8 cellular contexts compared by ENCODE assay signal in the genomic region with DNA sequence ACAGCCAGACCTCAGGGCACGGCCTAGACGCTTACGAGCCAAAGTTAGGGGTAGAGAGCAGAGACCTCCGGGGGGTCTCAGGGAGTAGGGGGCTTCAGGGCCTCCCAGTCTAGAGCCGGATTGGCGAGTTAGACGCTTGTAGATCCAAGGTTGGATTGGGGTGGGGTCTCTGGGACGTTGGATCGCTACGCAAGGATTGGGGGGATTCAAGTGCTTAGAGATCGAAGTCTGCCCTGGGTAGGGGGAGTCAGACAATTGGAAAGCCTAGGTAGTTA. TPM values are rescaled to one million over a fixed set of nuclear protein-coding genes. Genes with fewer than 3 reads are reported as not detected.
A peak's percentile ranks its signal among the peaks of the same experiment; 100 is the strongest.
DNase-seq lines count a peak whose midpoint lies in the region; ATAC-seq, FAIRE-seq and TF ChIP-seq lines count a peak whose summit lies in the region.

No MANE protein-coding gene starts in this region.

- H3K9ac ChIP-seq in Karpas-422 (ENCODE audit: low read length), result peak overlapping the region; percentile 91
- peak overlapping the region; percentile 95 for H3K9ac ChIP-seq in GM12878 (ENCODE audit: control insufficient read depth, insufficient read depth, low read length)

- RAD21 ChIA-PET in GM12878 (lab: Charles Lee; ENCODE audit: unreplicated experiment), result interaction anchor here (0.6 to 2.5 kb wide), 17 partner anchors 8 to 439 kb away, joined by 3 to 10 read pairs (median 3); partner anchors contain the start of genes ATP5F1E and VAPB

- H2AFZ ChIP-seq in Karpas-422 (ENCODE audit: low read length), result no peak overlapping the region
- peak overlapping the region; percentile 57 for H2AFZ ChIP-seq in GM12878 (ENCODE audit: control insufficient read depth, low read depth, low read length)

- H3K4me2 ChIP-seq in Karpas-422 (ENCODE audit: low read depth, low read length, poor library complexity, severe bottlenecking) (peak overlapping the region; percentile 78), GM12878 (ENCODE audit: control insufficient read depth, insufficient read depth) (peak overlapping the region; percentile 77)

- no peak for TF ChIP-seq CTCF in GM12878 (IDR thresholded peaks at IDR 0.05 in 2 of 3, conservative IDR thresholded peaks at IDR 0.05 in 1 of 3; ENCODE audit: control insufficient read depth in 2 of 3, extremely low read depth in 1 of 3, insufficient read depth in 1 of 3, low read depth in 3 of 3, low read length in 3 of 3)
- no peak for TF ChIP-seq CTCF in lower lobe of right lung (IDR thresholded peaks at IDR 0.05)
- TF ChIP-seq CTCF in transverse colon (IDR thresholded peaks at IDR 0.05), result no peak

- no peak for ATAC-seq in GM12878
- no peak for ATAC-seq in lower lobe of right lung
- ATAC-seq in GM18517 (IDR thresholded peaks at IDR 0.05; ENCODE audit: unreplicated experiment), result no peak
- ATAC-seq in HG03565 (IDR thresholded peaks at IDR 0.05; ENCODE audit: unreplicated experiment), result no peak

- TF ChIP-seq EP300 in GM12878 (IDR thresholded peaks at IDR 0.05; ENCODE audit: borderline replicate concordance in 1 of 2, control insufficient read depth in 1 of 2, low read depth in 2 of 2, low read length in 2 of 2) (no peak), transverse colon (IDR thresholded peaks at IDR 0.05; ENCODE audit: low read depth) (no peak)

- WGBS in GM12878 (ENCODE audit: insufficient coverage, insufficient replicate concordance, low lambda C conversion rate, missing lambda C conversion rate), result 2% methylated on average over 11 of the region's 11 CpGs
- WGBS in transverse colon (ENCODE audit: low coverage in 1 of 2), 2 donors, result 0% methylated on average over 11 of the region's 11 CpGs; no CpG with 5 or more reads in 1 of the 2 donors

- intact Hi-C loops in GM12878 (cut with micrococcal nuclease; ENCODE audit: unreplicated experiment) (loop anchor here (2.0 to 10.0 kb wide), 6 partner anchors 41 to 383 kb away; partner anchors contain the start of genes ATP5F1E, GNAS, GNAS-AS1 and NELFCD), lower lobe of right lung (cut with DNase I) (no loop called here), transverse colon (cut with DNase I; ENCODE audit: low total_unique reads) (loop anchor here (2.0 to 10.0 kb wide), 3 partner anchors 171 to 417 kb away; no protein-coding TSS in a partner anchor)

- H3K36me3 ChIP-seq in Karpas-422 (ENCODE audit: insufficient read depth, low read length) (peaks cover 6% of the 10 kb centered on the region; the same call in 1 of the 2 replicates), GM12878 (ENCODE audit: control insufficient read depth in 2 of 2, insufficient read depth in 2 of 2, low read length in 1 of 2) (no peaks in the 10 kb centered on the region), lower lobe of right lung (no peaks in the 10 kb centered on the region), transverse colon (no peaks in the 10 kb centered on the region)

- POLR2A ChIA-PET in GM12878 (lab: Charles Lee), result interaction anchor here (0.5 to 2.0 kb wide), 5 partner anchors 13 to 338 kb away, joined by 3 to 9 read pairs (median 4); partner anchors contain the start of gene VAPB

- H3K79me2 ChIP-seq in Karpas-422 (ENCODE audit: low read length), result peaks cover 53% of the 10 kb centered on the region
- peaks cover 57% of the 10 kb centered on the region for H3K79me2 ChIP-seq in GM12878 (ENCODE audit: control insufficient read depth, insufficient read depth, low read length)

- H3K27me3 ChIP-seq in Karpas-422 (ENCODE audit: low read length) (no peaks in the 10 kb centered on the region), GM12878 (replicated peaks in 1 of 2; ENCODE audit: control insufficient read depth in 2 of 2, insufficient read depth in 2 of 2, low read length in 1 of 2) (no peaks in the 10 kb centered on the region), lower lobe of right lung (ENCODE audit: low read depth) (no peaks in the 10 kb centered on the region), transverse colon (no peaks in the 10 kb centered on the region)

- H4K20me1 ChIP-seq in Karpas-422 (ENCODE audit: insufficient read depth, low read depth, low read length) (no peaks in the 10 kb centered on the region), GM12878 (ENCODE audit: control insufficient read depth, insufficient read depth) (no peaks in the 10 kb centered on the region)

- TF ChIP-seq POLR2A in GM12878 (IDR thresholded peaks at IDR 0.05; ENCODE audit: low read depth, low read length) (no peak), transverse colon (IDR thresholded peaks at IDR 0.05) (no peak)

- H3K9me2 ChIP-seq in Karpas-422 (replicated peaks; ENCODE audit: insufficient read depth, low read length), result no peaks in the 10 kb centered on the region

- no peak for FAIRE-seq in GM12878 (lab: Jason Lieb, UNC)

- no peaks in the 10 kb centered on the region for H3K9me3 ChIP-seq in Karpas-422 (ENCODE audit: low read length)
- H3K9me3 ChIP-seq in GM12878 (replicated peaks; ENCODE audit: control insufficient read depth, insufficient read depth, low read length), result no peaks in the 10 kb centered on the region
- H3K9me3 ChIP-seq in lower lobe of right lung, result no peaks in the 10 kb centered on the region
- no peaks in the 10 kb centered on the region for H3K9me3 ChIP-seq in transverse colon

- in situ Hi-C loops in GM12878 (cut with MboI) (loop anchor here (10.0 to 25.0 kb wide), 3 partner anchors 257 to 1264 kb away; partner anchors contain the start of genes PRELID3B and RBM38), transverse colon (cut with MboI; ENCODE audit: low pct_ligation_motif_present in 1 of 4, low pct_unique_long_range_greater_than_20kb in 1 of 4, low sequenced_read_pairs in 3 of 4) (loop anchor here in 2 of 4 donors (25.0 kb wide), 3 partner anchors 211 to 414 kb away; partner anchors contain the start of genes ANKRD60 (in 2 of the 2), ATP5F1E (in 1 of the 2), GNAS (in 1 of the 2) and GNAS-AS1 (in 1 of the 2))

- no peak for TF ChIP-seq RAD21 in GM12878 (IDR thresholded peaks at IDR 0.05; ENCODE audit: insufficient read depth, low read depth, low read length)

- peak overlapping the region; percentile 78 for H3K27ac ChIP-seq in Karpas-422 (ENCODE audit: low read length)
- H3K27ac ChIP-seq in GM12878 (ENCODE audit: control insufficient read depth, insufficient read depth), result peak overlapping the region; percentile 93
- H3K27ac ChIP-seq in lower lobe of right lung, result peak overlapping the region; percentile 95
- H3K27ac ChIP-seq in transverse colon, result peak overlapping the region; percentile 96 to 99 (median 98)

- H3K4me3 ChIP-seq in Karpas-422 (ENCODE audit: low read length), result peak overlapping the region; percentile 91
- peak overlapping the region; percentile 92 for H3K4me3 ChIP-seq in GM12878
- H3K4me3 ChIP-seq in lower lobe of right lung, result peak overlapping the region; percentile 100
- peak overlapping the region; percentile 62 to 98 (median 92) for H3K4me3 ChIP-seq in transverse colon

- TSS peak; percentile 84 for BruUV-seq in GM12878 (replicated peaks; lab: Mats Ljungman, UMichigan)

- H3K4me1 ChIP-seq in Karpas-422 (ENCODE audit: low read length), result peaks cover 59% of the 10 kb centered on the region
- peaks cover 3% of the 10 kb centered on the region for H3K4me1 ChIP-seq in GM12878 (ENCODE audit: control insufficient read depth, insufficient read depth, low read length)
- H3K4me1 ChIP-seq in lower lobe of right lung, result peaks cover 32% of the 10 kb centered on the region
- H3K4me1 ChIP-seq in transverse colon, result peaks cover 13 to 42% (median 25%) of the 10 kb centered on the region in 4 donors

- CTCF ChIA-PET in GM12878 (lab: Yijun Ruan, JAX), result interaction anchor here (0.6 to 2.0 kb wide), 19 partner anchors 8 to 811 kb away, joined by 3 to 12 read pairs (median 3); partner anchors contain the start of gene VAPB

- SMC1A ChIA-PET in GM12878 (lab: Charles Lee; ENCODE audit: uncharacterized antibody, unreplicated experiment), result interaction anchor here (0.9 to 2.4 kb wide), 7 partner anchors 9 to 344 kb away, joined by 3 to 13 read pairs (median 4); no protein-coding TSS in a partner anchor

- DNase-seq in Ammon's horn (ENCODE audit: low spot score), result peak; percentile 80
- no peak for DNase-seq in Karpas-422
- no peak for DNase-seq in GM12878 (ENCODE audit: low read depth, low spot score)
- no peak for DNase-seq in lower lobe of right lung
- no peak for DNase-seq in transverse colon
- DNase-seq in OCI-M2 (lab: John Stamatoyannopoulos, UW; ENCODE audit: unreplicated experiment), result no peak

RNA-seq across cellular contexts. Expression of gene STX16, which starts 0.4 kb away (rescaled TPM):
- total RNA-seq in Karpas-422 (2014; rRNA removed; shearing (Covaris generic); ENCODE audit: low replicate concordance), result 58.3 and 71.9 TPM in 2 replicates
- 111 and 113 TPM in 2 replicates for total RNA-seq in GM12878 (2013; cell fraction: nucleolus; rRNA removed)
- total RNA-seq in GM12878 (2014; rRNA removed), result 18.7 and 22.8 TPM in 2 replicates
- total RNA-seq in GM12878 (2014; rRNA removed; fragmentation: Illumina TruSeq; extraction: Trizol), result 21.7 and 22.4 TPM in 2 replicates
- total RNA-seq in GM12878 (2021), result 44.9 and 49.4 TPM in 2 replicates
- 36.0 TPM for polyA plus RNA-seq in GM12878 (2011; ENCODE audit: low read depth)
- 66.6 and 83.2 TPM in 2 replicates for polyA plus RNA-seq in GM12878 (2011; rRNA removed)
- 46.1 and 49.4 TPM in 2 replicates for polyA plus RNA-seq in GM12878 (2011; cell fraction: cytosol; rRNA removed)
- 110 and 121 TPM in 2 replicates for polyA plus RNA-seq in GM12878 (2011; cell fraction: nucleus; rRNA removed)
- polyA plus RNA-seq in GM12878 (2012), result 51.8 and 60.4 TPM in 2 replicates
- polyA plus RNA-seq in GM12878 (2014; fragmentation: Illumina TruSeq; extraction: Trizol), result 54.4 and 66.8 TPM in 2 replicates
- 10 to 100 TPM in 1 of 2 experiments, 1 to 10 TPM in 1; 6.3 to 11.1 TPM for polyA plus RNA-seq in GM12878 (2014; fragmentation: Nextera tagmentation; extraction: Ambion mirVana)
- polyA plus RNA-seq in GM12878 (2014; rRNA removed), result 64.3 and 68.4 TPM in 2 replicates
- 10 to 100 TPM; 34.9 to 36.7 TPM for polyA plus RNA-seq in GM12878 (2016; fragmentation: Nextera tagmentation; extraction: Ambion mirVana)
- polyA minus RNA-seq in GM12878 (2011; rRNA and poly(A)+ RNA removed), result 24.7 and 43.2 TPM in 2 replicates
- 8.6 and 18.4 TPM in 2 replicates for polyA minus RNA-seq in GM12878 (2011; cell fraction: cytosol; rRNA and poly(A)+ RNA removed)
- 21.6 and 32.1 TPM in 2 replicates for polyA minus RNA-seq in GM12878 (2011; cell fraction: nucleus; rRNA and poly(A)+ RNA removed)
- 67.8 TPM for total RNA-seq in lower lobe of right lung
- total RNA-seq in transverse colon, result 100 to 1,000 TPM in 1 of 4 donors, 10 to 100 TPM in 3; 52.3 to 146 (median 77.0) TPM

RNA-seq across cellular contexts. Expression of gene NPEPL1, which starts 41.1 kb away (rescaled TPM):
- 16.8 and 30.5 TPM in 2 replicates for total RNA-seq in Karpas-422 (2014; rRNA removed; shearing (Covaris generic); ENCODE audit: low replicate concordance)
- total RNA-seq in GM12878 (2013; cell fraction: nucleolus; rRNA removed), result 28.9 and 36.2 TPM in 2 replicates
- total RNA-seq in GM12878 (2014; rRNA removed) (12.2 and 14.1 TPM in 2 replicates), GM12878 (2014; rRNA removed; fragmentation: Illumina TruSeq; extraction: Trizol) (8.0 and 9.0 TPM in 2 replicates), GM12878 (2021) (19.5 and 21.3 TPM in 2 replicates), lower lobe of right lung (40.6 TPM), transverse colon (100 to 1,000 TPM in 1 of 4 donors, 10 to 100 TPM in 3; 33.3 to 109 (median 66.9) TPM)
- polyA plus RNA-seq in GM12878 (2011; ENCODE audit: low read depth), result 8.5 TPM
- polyA plus RNA-seq in GM12878 (2011; rRNA removed) (1.8 and 3.1 TPM in 2 replicates), GM12878 (2014; fragmentation: Illumina TruSeq; extraction: Trizol) (1.6 and 6.1 TPM in 2 replicates), GM12878 (2014; fragmentation: Nextera tagmentation; extraction: Ambion mirVana) (under 1 TPM; 0.08 to 0.80 TPM), GM12878 (2014; rRNA removed) (20.0 and 23.1 TPM in 2 replicates), GM12878 (2016; fragmentation: Nextera tagmentation; extraction: Ambion mirVana) (10 to 100 TPM; 11.4 to 13.1 TPM)
- polyA plus RNA-seq in GM12878 (2011; cell fraction: cytosol; rRNA removed), result 2.6 and 4.7 TPM in 2 replicates
- polyA plus RNA-seq in GM12878 (2011; cell fraction: nucleus; rRNA removed), result 94.4 and 121 TPM in 2 replicates
- 24.8 and 27.2 TPM in 2 replicates for polyA plus RNA-seq in GM12878 (2012)
- polyA minus RNA-seq in GM12878 (2011; rRNA and poly(A)+ RNA removed), result 0.88 and 3.5 TPM in 2 replicates
- 1.6 and 3.2 TPM in 2 replicates for polyA minus RNA-seq in GM12878 (2011; cell fraction: cytosol; rRNA and poly(A)+ RNA removed)
- 11.4 and 21.0 TPM in 2 replicates for polyA minus RNA-seq in GM12878 (2011; cell fraction: nucleus; rRNA and poly(A)+ RNA removed)
